In genomic region chr3:5638550-5638949, GRCh38 we compare ENCODE assay signal across 27 cellular contexts.
"Had no signal": no experiment of that assay in that cellular context is flagged by ENCODE, and none has a peak within 500 bp of the region (broad histone marks: within the 10 kb centered on the region; RNA-seq: fewer than 3 reads in every experiment).

No MANE protein-coding gene starts in this region.

- H3K27ac ChIP-seq: colonic mucosa, dorsolateral prefrontal cortex, epithelial cell of prostate, esophagus muscularis mucosa, esophagus squamous epithelium, foreskin keratinocyte, gastrocnemius medialis, gastroesophageal sphincter, heart left ventricle, heart right ventricle had no signal

- H3K36me3 ChIP-seq: colonic mucosa, esophagus muscularis mucosa, esophagus squamous epithelium, gastrocnemius medialis, gastroesophageal sphincter, heart left ventricle, heart right ventricle had no signal

- DNase-seq: colonic mucosa; cortex of kidney; dermis blood vessel endothelial cell; dorsolateral prefrontal cortex; effector CD4-positive, alpha-beta T cell; effector CD8-positive, alpha-beta T cell; effector memory CD4-positive, alpha-beta T cell; effector memory CD8-positive, alpha-beta T cell; endodermal cell; erythroblast; esophagus squamous epithelium; foreskin fibroblast; foreskin keratinocyte; foreskin melanocyte; gastrocnemius medialis; glutamatergic neuron; head of caudate nucleus; heart left ventricle; heart right ventricle had no signal

- ATAC-seq: effector memory CD8-positive, alpha-beta T cell; esophagus mucosa; foreskin keratinocyte; gastrocnemius medialis; gastroesophageal sphincter; heart left ventricle; heart right ventricle had no signal

- H3K4me3 ChIP-seq: colonic mucosa, dorsolateral prefrontal cortex, esophagus muscularis mucosa, esophagus squamous epithelium, gastrocnemius medialis, gastroesophageal sphincter, heart left ventricle, heart right ventricle had no signal

- FAIRE-seq: colon, endometrium, endothelial cell of umbilical vein, frontal cortex had no signal

- H3K4me1 ChIP-seq: colonic mucosa, esophagus muscularis mucosa, esophagus squamous epithelium, foreskin keratinocyte, gastrocnemius medialis, gastroesophageal sphincter, heart left ventricle, heart right ventricle had no signal

- H3K27me3 ChIP-seq: colonic mucosa, esophagus squamous epithelium, foreskin keratinocyte, gastrocnemius medialis, gastroesophageal sphincter, heart left ventricle, heart right ventricle had no signal

- H3K9me3 ChIP-seq: colonic mucosa, gastrocnemius medialis had no signal
